Comparison of ENCODE assay signal across 8 cellular contexts in the genomic region with DNA sequence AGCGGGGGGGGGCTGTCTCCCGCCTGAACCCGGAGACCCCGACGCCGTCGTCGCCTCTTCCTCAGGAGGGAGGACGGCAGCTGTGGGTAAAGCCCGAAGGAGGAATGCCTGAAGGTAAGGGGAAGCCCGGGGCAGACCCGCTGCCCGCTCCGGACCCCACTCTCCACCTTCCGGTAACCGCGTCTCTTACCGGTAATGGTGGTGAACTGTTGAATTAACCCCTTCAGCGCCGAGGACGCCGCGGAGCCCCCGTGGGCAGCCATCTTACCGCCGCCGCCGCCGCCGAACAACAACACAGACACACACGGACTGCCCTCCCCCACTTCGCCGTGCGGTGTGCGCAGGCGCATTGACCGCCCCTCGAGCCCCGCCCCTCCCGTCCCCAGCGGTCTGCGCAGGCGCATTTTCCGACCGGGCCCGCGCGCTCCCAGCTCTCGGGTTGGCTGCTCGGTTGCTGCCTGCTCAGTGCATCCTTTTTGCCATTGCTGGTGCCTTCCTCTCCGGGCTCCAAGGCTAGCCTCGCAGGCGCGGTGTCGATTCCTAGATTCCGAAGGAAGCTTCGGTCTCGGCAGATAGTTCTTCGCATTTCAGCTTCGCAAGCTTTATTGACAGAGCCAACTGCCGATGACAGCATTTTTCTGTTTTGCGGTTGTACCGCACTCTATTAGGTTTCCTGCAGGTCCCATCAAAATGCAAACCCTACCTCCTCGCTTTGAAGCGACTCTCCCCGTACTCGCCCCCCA. TPM values are rescaled to one million over a fixed set of nuclear protein-coding genes. Genes with fewer than 3 reads are reported as not detected.
DNase-seq lines count a peak whose midpoint lies in the region; ATAC-seq, FAIRE-seq and TF ChIP-seq lines count a peak whose summit lies in the region.

Gene UBXN7, minus strand, starts transcription at position 291 of the 743 bp plus-strand sequence. Its CDS starts 28 bp downstream, at position 263.

- intact Hi-C loops in kidney (cut with DNase I), result no loop called here

- H3K27ac Mint-ChIP-seq in chondrocyte (ENCODE audit: unreplicated experiment), result peak within 1 kb of the TSS; percentile 70

- H3K36me3 Mint-ChIP-seq in chondrocyte (ENCODE audit: low read depth), result no peaks in the 10 kb centered on the region

- peak; percentile 88 for TF ChIP-seq POLR2A in GM19193 (IDR thresholded peaks at IDR 0.05; ENCODE audit: extremely low read depth, insufficient read depth, insufficient read length)

- peak within 1 kb of the TSS; percentile 68 for H3K4me3 Mint-ChIP-seq in chondrocyte (ENCODE audit: unreplicated experiment)

- H3K36me3 ChIP-seq in kidney (ENCODE audit: control insufficient read depth in 1 of 2, insufficient read depth in 2 of 2, low read length in 2 of 2), result no peaks in the 10 kb centered on the region

- peak; percentile 85 for ATAC-seq in HG03432 (IDR thresholded peaks at IDR 0.05; ENCODE audit: unreplicated experiment)

- TF ChIP-seq CTCF in chondrocyte (IDR thresholded peaks at IDR 0.05) (no peak), kidney (IDR thresholded peaks at IDR 0.05; ENCODE audit: borderline replicate concordance, extremely low read depth, insufficient read depth) (no peak)

- H3K4me1 ChIP-seq in kidney (ENCODE audit: control insufficient read depth in 1 of 2, insufficient read depth in 1 of 2, low read depth in 1 of 2, low read length in 2 of 2), result no peaks in the 10 kb centered on the region

- H3K27ac ChIP-seq in kidney (ENCODE audit: low read depth in 2 of 2, low read length in 2 of 2), result peak within 1 kb of the TSS; percentile 59 to 72

- no peaks in the 10 kb centered on the region for H3K27me3 Mint-ChIP-seq in chondrocyte (ENCODE audit: low read depth)

- no peaks in the 10 kb centered on the region for H3K9me3 ChIP-seq in kidney (ENCODE audit: control insufficient read depth in 1 of 2, low read length in 2 of 2)

- no peaks in the 10 kb centered on the region for H3K9me3 Mint-ChIP-seq in chondrocyte (ENCODE audit: low read depth)

- H3K4me1 Mint-ChIP-seq in chondrocyte (ENCODE audit: low read depth), result peaks cover 24% of the 10 kb centered on the region

- peak within 1 kb of the TSS; percentile 57 to 91 for H3K9ac ChIP-seq in kidney (ENCODE audit: low read length in 2 of 2)

- peak; percentile 95 to 98 for DNase-seq in AML-193 (lab: John Stamatoyannopoulos, UW)
- peak; percentile 94 for DNase-seq in NCI-H510A treated with DMSO at 0.1 percent for 48 hours (lab: John Stamatoyannopoulos, UW)
- peak; percentile 94 to 95 for DNase-seq in activated CD4-positive, alpha-beta T cell treated with anti-CD3 and anti-CD28 coated beads for 24 hours (ENCODE audit: low read depth in 2 of 2)
- peak; percentile 97 for DNase-seq in chondrocyte (ENCODE audit: low spot score)
- DNase-seq in kidney, result peak; percentile 98
- DNase-seq in stimulated activated CD4-positive, alpha-beta T cell treated with anti-CD3 and anti-CD28 coated beads, Interleukin-15, amount 100 ng/mL, for 1 hour (ENCODE audit: low read depth in 1 of 2, low spot score in 1 of 2), result peak; percentile 97 to 98

- FAIRE-seq in kidney (lab: Jason Lieb, UNC), result no peak

- H3K4me3 ChIP-seq in kidney (ENCODE audit: low read length in 2 of 2), result peak within 1 kb of the TSS; percentile 81 to 88

RNA-seq across cellular contexts. Expression of gene UBXN7, which starts in this region (rescaled TPM):
- total RNA-seq in chondrocyte, result 57.6 to 69.4 TPM (median 62.5 TPM) in 3 replicates
- 46.9 TPM for total RNA-seq in kidney
- polyA plus RNA-seq in kidney (ENCODE audit: insufficient read depth, low read depth, low replicate concordance), result 2.8 TPM

Comparison
In these comparisons a context has a peak if more than half of its experiments do, and no peak if none do; other contexts are left out.
1. Peak in every context shown above with its lines: DNase-seq, ATAC-seq, H3K4me3 ChIP-seq and H3K27ac ChIP-seq.